ENCODE assay signal across 23 cellular contexts in the genomic region with DNA sequence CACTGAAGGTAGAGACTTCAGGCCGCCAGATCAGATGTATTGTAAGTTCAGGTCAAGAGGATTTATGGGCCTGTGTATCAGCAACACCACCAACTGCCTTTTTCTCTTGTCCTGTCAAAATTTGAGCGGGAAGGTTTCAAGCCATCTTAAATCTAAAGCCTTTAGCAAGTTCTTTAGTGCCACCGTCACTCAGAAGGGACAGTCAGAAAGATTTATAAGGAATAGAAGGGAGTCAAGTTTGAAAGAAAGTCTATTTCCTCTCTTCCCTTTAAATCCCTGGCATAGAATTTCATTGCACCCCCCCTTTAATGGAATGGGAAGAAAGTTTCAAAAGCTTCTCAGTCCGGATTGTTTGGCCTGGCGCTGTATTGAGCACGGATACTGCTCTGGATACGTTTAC.
"Had no signal": no experiment of that assay in that cellular context is flagged by ENCODE, and none has a peak within 500 bp of the region (broad histone marks: within the 10 kb centered on the region; RNA-seq: fewer than 3 reads in every experiment).

No MANE protein-coding gene starts in this region.

- H3K4me3 ChIP-seq: colonic mucosa, esophagus squamous epithelium, gastrocnemius medialis, heart right ventricle, left lung, lower lobe of right lung, mucosa of descending colon had no signal

- H3K9me3 Mint-ChIP-seq: endodermal cell had no signal

- H3K27me3 Mint-ChIP-seq: dendritic cell treated with granulocyte-macrophage colony-stimulating factor and Interleukin-4, amounts not matched to agents 40 ng/mL and 50 ng/mL, for 4 days; effector memory CD8-positive, alpha-beta T cell had no signal

- H3K27me3 ChIP-seq: colonic mucosa, esophagus squamous epithelium, gastrocnemius medialis, heart right ventricle, left lung had no signal

- H3K27ac Mint-ChIP-seq: dendritic cell treated with granulocyte-macrophage colony-stimulating factor and Interleukin-4, amounts not matched to agents 40 ng/mL and 50 ng/mL, for 4 days; effector memory CD8-positive, alpha-beta T cell; endodermal cell; mesothelial cell of epicardium had no signal

- H3K4me3 Mint-ChIP-seq: dendritic cell treated with granulocyte-macrophage colony-stimulating factor and Interleukin-4, amounts not matched to agents 40 ng/mL and 50 ng/mL, for 4 days; effector memory CD8-positive, alpha-beta T cell; endodermal cell; mesothelial cell of epicardium had no signal

- H3K27ac ChIP-seq: colonic mucosa, epithelial cell of prostate, esophagus squamous epithelium, gastrocnemius medialis, heart right ventricle, left lung, lower lobe of right lung had no signal

- H3K9me3 ChIP-seq: colonic mucosa, esophagus squamous epithelium, gastrocnemius medialis, left lung, lower lobe of right lung, mucosa of descending colon had no signal

- H3K36me3 ChIP-seq: colonic mucosa, esophagus squamous epithelium, left lung, lower lobe of right lung had no signal

- DNase-seq: colonic mucosa; cortex of kidney; effector CD8-positive, alpha-beta T cell; effector memory CD8-positive, alpha-beta T cell; endodermal cell; erythroblast; esophagus squamous epithelium; foreskin fibroblast; foreskin melanocyte; gastrocnemius medialis; glutamatergic neuron; head of caudate nucleus; heart right ventricle; hippocampal formation; left colon; left lung; left ventricle myocardium superior; lower lobe of right lung; mesenchymal stem cell; mucosa of descending colon had no signal
